14 cellular contexts compared by ENCODE assay signal in the genomic region with DNA sequence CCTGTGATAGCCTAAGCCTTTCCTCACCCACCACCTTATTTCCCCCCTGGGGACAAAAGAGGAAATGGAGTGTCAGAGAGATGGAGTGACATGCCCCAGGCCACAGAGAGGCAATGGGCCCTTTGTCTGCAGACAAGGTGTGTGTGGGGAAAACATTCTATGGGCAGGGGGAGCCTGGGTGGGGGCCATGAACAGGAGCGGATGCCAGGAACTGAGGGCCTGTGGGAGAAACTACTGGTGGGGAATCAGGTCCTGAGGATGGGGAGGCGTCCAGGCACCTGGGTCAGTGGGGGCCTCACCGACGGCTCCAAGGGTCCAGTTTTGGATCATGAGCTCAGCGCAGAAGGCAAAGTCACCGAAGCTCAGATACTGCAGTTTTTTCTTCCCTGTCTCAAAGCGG. TPM values are rescaled to one million over a fixed set of nuclear protein-coding genes. Genes with fewer than 3 reads are reported as not detected.
DNase-seq lines count a peak whose midpoint lies in the region; TF ChIP-seq lines count a peak whose summit lies in the region.
"Had no signal": no experiment of that assay in that cellular context is flagged by ENCODE, and none has a peak within 500 bp of the region (broad histone marks: within the 10 kb centered on the region; RNA-seq: fewer than 3 reads in every experiment).

No MANE protein-coding gene starts in this region.

- no peak for TF ChIP-seq POLR2A in spleen (IDR thresholded peaks at IDR 0.05)

- POLR2A ChIA-PET in CD4-positive, alpha-beta memory T cell (lab: Charles Lee; ENCODE audit: partially characterized antibody): interaction anchor here (0.7 to 17.4 kb wide), 17 partner anchors 12 to 175 kb away, joined by 3 to 435 read pairs (median 5); partner anchors contain the start of genes BANF1, C11orf68, CFL1 and DRAP1
- POLR2A ChIA-PET in OCI-LY7 (lab: Charles Lee): interaction anchor here (0.6 to 1.2 kb wide), 9 partner anchors 9 to 221 kb away, joined by 3 to 7 read pairs (median 3); partner anchors contain the start of gene MUS81

- TF ChIP-seq CTCF in OCI-LY7 (conservative IDR thresholded peaks at IDR 0.05; ENCODE audit: low read length): no peak
- TF ChIP-seq CTCF in endothelial cell (IDR thresholded peaks at IDR 0.05; ENCODE audit: unreplicated experiment): no peak
- TF ChIP-seq CTCF in spleen (IDR thresholded peaks at IDR 0.05 in 8 of 11, conservative IDR thresholded peaks at IDR 0.05 in 3 of 11): no peak

- no peak overlapping the region for H2AFZ ChIP-seq in OCI-LY7 (ENCODE audit: low read length)
- H2AFZ ChIP-seq: PC-9 had no signal

- H3K4me2 ChIP-seq in OCI-LY7 (ENCODE audit: low read length): peak overlapping the region; percentile 55
- H3K4me2 ChIP-seq: PC-9, SK-N-SH had no signal

- no peak for DNase-seq in CD4-positive, alpha-beta memory T cell
- DNase-seq in OCI-LY7 (ENCODE audit: low spot score) (no peak), endothelial cell (ENCODE audit: low spot score) (no peak), spleen (peak; percentile 69), SHP77 (lab: John Stamatoyannopoulos, UW) (no peak), NCI-H2196 (lab: John Stamatoyannopoulos, UW; ENCODE audit: unreplicated experiment) (no peak)
- DNase-seq in stimulated activated naive CD4-positive, alpha-beta T cell treated with Interleukin-2 at 50 U/mL for 16 hours (lab: John Stamatoyannopoulos, UW): no peak
- DNase-seq: NCI-H1436 treated with DMSO at 0.1 percent for 48 hours had no signal

- peaks cover 0 to 1% (median 0%) of the 10 kb centered on the region in 8 donors for H3K9me3 Mint-ChIP-seq in CD4-positive, alpha-beta memory T cell
- H3K9me3 Mint-ChIP-seq in endothelial cell (ENCODE audit: unreplicated experiment): no peaks in the 10 kb centered on the region

- H3K27ac ChIP-seq in CD4-positive, alpha-beta memory T cell (ENCODE audit: low read depth, low read length): no peak overlapping the region
- H3K27ac ChIP-seq in OCI-LY7 (ENCODE audit: low read depth, low read length, poor library complexity, severe bottlenecking) (no peak overlapping the region), spleen (peak overlapping the region in 4 of 8 donors; percentile 39 to 60 (median 49))
- H3K27ac ChIP-seq: PC-9, testis had no signal

- intact Hi-C loops in CD4-positive, alpha-beta memory T cell (cut with micrococcal nuclease): no loop called here
- intact Hi-C loops in OCI-LY7 (cut with micrococcal nuclease; ENCODE audit: unreplicated experiment): loop anchor here (5.0 kb wide), 1 partner anchor 247 kb away; no protein-coding TSS in a partner anchor
- intact Hi-C loops in spleen (cut with DNase I; ENCODE audit: low total_unique reads): loop anchor here (5.0 kb wide), 1 partner anchor 102 kb away; no protein-coding TSS in a partner anchor

- H3K4me1 ChIP-seq in CD4-positive, alpha-beta memory T cell (ENCODE audit: insufficient read depth, low read length): peaks cover 54% of the 10 kb centered on the region
- H3K4me1 ChIP-seq in OCI-LY7 (ENCODE audit: insufficient read depth, low read length, poor library complexity, severe bottlenecking): peaks cover 50% of the 10 kb centered on the region
- peaks cover 27 to 85% (median 53%) of the 10 kb centered on the region in 6 donors for H3K4me1 ChIP-seq in spleen

- no peak overlapping the region for H3K4me3 ChIP-seq in CD4-positive, alpha-beta memory T cell (ENCODE audit: low read length in 2 of 2)
- H3K4me3 ChIP-seq in OCI-LY7 (ENCODE audit: low read depth, low read length, poor library complexity, severe bottlenecking): no peak overlapping the region
- H3K4me3 ChIP-seq in spleen: no peak overlapping the region
- H3K4me3 ChIP-seq: MG63, PC-9, testis had no signal

- peaks cover 12% of the 10 kb centered on the region for H3K36me3 ChIP-seq in CD4-positive, alpha-beta memory T cell (ENCODE audit: insufficient read depth, low read length)
- H3K36me3 ChIP-seq in OCI-LY7 (ENCODE audit: insufficient read depth, low read length) (peaks cover 53% of the 10 kb centered on the region), spleen (peaks cover 0 to 63% (median 38%) of the 10 kb centered on the region in 6 donors)

- peak overlapping the region in 5 of 7 donors; percentile 60 to 92 (median 62) for H3K27ac Mint-ChIP-seq in CD4-positive, alpha-beta memory T cell
- H3K27ac Mint-ChIP-seq in endothelial cell (ENCODE audit: unreplicated experiment): no peak overlapping the region

- H3K79me2 ChIP-seq in OCI-LY7 (ENCODE audit: insufficient read depth, low read depth, low read length): peaks cover 16% of the 10 kb centered on the region; the same call in 1 of the 2 replicates

- H3K27me3 ChIP-seq in CD4-positive, alpha-beta memory T cell (ENCODE audit: insufficient read depth, low read length): no peaks in the 10 kb centered on the region
- H3K27me3 ChIP-seq in spleen (replicated peaks in 1 of 7): no peaks in the 10 kb centered on the region
- H3K27me3 ChIP-seq: MG63, testis had no signal

- no peaks in the 10 kb centered on the region for H3K9me3 ChIP-seq in CD4-positive, alpha-beta memory T cell (ENCODE audit: control insufficient read depth in 1 of 2, low read length in 2 of 2)
- H3K9me3 ChIP-seq in OCI-LY7 (ENCODE audit: low read length): no peaks in the 10 kb centered on the region
- no peaks in the 10 kb centered on the region for H3K9me3 ChIP-seq in spleen
- H3K9me3 ChIP-seq: MG63, SK-N-SH, testis had no signal

- no TSS peak for BruUV-seq in OCI-LY7 (replicated peaks; lab: Mats Ljungman, UMichigan)

- H3K4me1 Mint-ChIP-seq in CD4-positive, alpha-beta memory T cell: peaks cover 30 to 71% (median 47%) of the 10 kb centered on the region in 4 donors
- peaks cover 28% of the 10 kb centered on the region for H3K4me1 Mint-ChIP-seq in endothelial cell (ENCODE audit: unreplicated experiment)

- 89 to 98% (median 93%) methylated on average over 7 of the region's 7 CpGs for WGBS in spleen, 5 donors

- H4K20me1 ChIP-seq in OCI-LY7 (ENCODE audit: insufficient read depth, low read length): no peaks in the 10 kb centered on the region

- H3K4me3 Mint-ChIP-seq in CD4-positive, alpha-beta memory T cell: no peak overlapping the region
- peak overlapping the region; percentile 18 for H3K4me3 Mint-ChIP-seq in endothelial cell (ENCODE audit: unreplicated experiment)
- H3K4me3 Mint-ChIP-seq: activated CD8-positive, alpha-beta memory T cell treated with anti-CD3 and anti-CD28 coated beads, Interleukin-2, amount 10 ng/mL, durations not matched to agents 7 days and 5 days had no signal

- H3K9me2 ChIP-seq in OCI-LY7 (ENCODE audit: insufficient read depth, low read length): no peaks in the 10 kb centered on the region
- H3K9me2 ChIP-seq: SK-N-SH had no signal

- no peaks in the 10 kb centered on the region for H3K27me3 Mint-ChIP-seq in CD4-positive, alpha-beta memory T cell
- peaks cover 25% of the 10 kb centered on the region for H3K27me3 Mint-ChIP-seq in endothelial cell (ENCODE audit: unreplicated experiment)
- H3K27me3 Mint-ChIP-seq: activated CD8-positive, alpha-beta memory T cell treated with anti-CD3 and anti-CD28 coated beads, Interleukin-2, amount 10 ng/mL, durations not matched to agents 7 days and 5 days had no signal

- H3K36me3 Mint-ChIP-seq in CD4-positive, alpha-beta memory T cell: peaks cover 4 to 40% of the 10 kb centered on the region in 2 donors
- H3K36me3 Mint-ChIP-seq in endothelial cell (ENCODE audit: low read depth, unreplicated experiment): peaks cover 20% of the 10 kb centered on the region

- CTCF ChIA-PET in CD4-positive, alpha-beta memory T cell (lab: Charles Lee; ENCODE audit: partially characterized antibody): interaction anchor here (0.8 to 15.3 kb wide), 48 partner anchors 9 to 273 kb away, joined by 3 to 281 read pairs (median 7); partner anchors contain the start of genes AP5B1, BANF1, C11orf68 and CFL1
- CTCF ChIA-PET in OCI-LY7 (lab: Charles Lee; ENCODE audit: unreplicated experiment): interaction anchor here (0.6 kb wide), 1 partner anchor 9 kb away, joined by 3 read pairs; no protein-coding TSS in a partner anchor

RNA-seq across cellular contexts. Expression of gene FIBP, which starts 3.0 kb away (rescaled TPM):
- 10 to 100 TPM; 39.9 to 42.1 TPM for total RNA-seq in CD4-positive, alpha-beta memory T cell
- 10 to 100 TPM; 79.3 to 99.0 TPM for polyA plus RNA-seq in CD4-positive, alpha-beta memory T cell
- total RNA-seq in OCI-LY7 (2014; rRNA removed; shearing (Covaris generic)): 133 and 184 TPM in 2 replicates
- total RNA-seq in OCI-LY7 (2022): 89.4 and 97.3 TPM in 2 replicates
- total RNA-seq in endothelial cell (ENCODE audit: unreplicated experiment): 75.6 TPM
- total RNA-seq in spleen: 10 to 100 TPM; 52.3 to 79.0 (median 64.9) TPM
- polyA plus RNA-seq in spleen: 10 to 100 TPM; 61.9 to 66.3 (median 62.3) TPM

RNA-seq across cellular contexts. Expression of gene CCDC85B, which starts 5.2 kb away (rescaled TPM):
- 10 to 100 TPM; 22.9 to 24.9 TPM for total RNA-seq in CD4-positive, alpha-beta memory T cell
- 10 to 100 TPM; 60.0 to 68.3 TPM for polyA plus RNA-seq in CD4-positive, alpha-beta memory T cell
- total RNA-seq in OCI-LY7 (2014; rRNA removed; shearing (Covaris generic)): 72.7 and 76.7 TPM in 2 replicates
- 49.0 and 64.1 TPM in 2 replicates for total RNA-seq in OCI-LY7 (2022)
- total RNA-seq in endothelial cell (ENCODE audit: unreplicated experiment): 90.7 TPM
- total RNA-seq in spleen: 10 to 100 TPM; 38.7 to 61.7 (median 44.4) TPM
- 100 to 1,000 TPM in 1 of 3 donors, 10 to 100 TPM in 2; 53.9 to 131 (median 96.2) TPM for polyA plus RNA-seq in spleen

RNA-seq across cellular contexts. Expression of gene CTSW, which starts 5.6 kb away (rescaled TPM):
- total RNA-seq in CD4-positive, alpha-beta memory T cell: 10 to 100 TPM; 30.1 to 30.4 TPM
- 100 to 1,000 TPM in 1 of 2 donors, 10 to 100 TPM in 1; 80.9 to 107 TPM for polyA plus RNA-seq in CD4-positive, alpha-beta memory T cell
- total RNA-seq in OCI-LY7 (2014; rRNA removed; shearing (Covaris generic)): not detected in 2 replicates
- total RNA-seq in OCI-LY7 (2022) (not detected in 2 replicates), endothelial cell (ENCODE audit: unreplicated experiment) (not detected), spleen (10 to 100 TPM; 18.8 to 38.2 (median 29.5) TPM)
- 10 to 100 TPM in 2 of 3 donors, 1 to 10 TPM in 1; 5.6 to 13.2 (median 10.8) TPM for polyA plus RNA-seq in spleen
- total RNA-seq: HepG2, PC-9 had no signal

RNA-seq across cellular contexts. Expression of gene EFEMP2, which starts 12.6 kb away (rescaled TPM):
- total RNA-seq in CD4-positive, alpha-beta memory T cell: 1 to 10 TPM; 6.0 to 8.3 TPM
- polyA plus RNA-seq in CD4-positive, alpha-beta memory T cell: under 1 TPM; 0.40 to 0.55 TPM
- total RNA-seq in OCI-LY7 (2014; rRNA removed; shearing (Covaris generic)): 6.1 and 7.2 TPM in 2 replicates
- total RNA-seq in OCI-LY7 (2022): 7.6 and 8.9 TPM in 2 replicates
- total RNA-seq in endothelial cell (ENCODE audit: unreplicated experiment): 248 TPM
- 10 to 100 TPM; 21.0 to 53.5 (median 38.4) TPM for total RNA-seq in spleen
- 10 to 100 TPM; 22.5 to 39.1 (median 31.4) TPM for polyA plus RNA-seq in spleen

RNA-seq across cellular contexts. Expression of gene FOSL1, which starts 15.0 kb away (rescaled TPM):
- under 1 TPM; 0.39 to 0.79 TPM for total RNA-seq in CD4-positive, alpha-beta memory T cell
- polyA plus RNA-seq in CD4-positive, alpha-beta memory T cell: under 1 TPM in 1 of 2 donors, not detected in 1; 0.81 TPM
- total RNA-seq in OCI-LY7 (2014; rRNA removed; shearing (Covaris generic)): 0.88 TPM in 1 of 2 replicates, not detected in the other
- total RNA-seq in OCI-LY7 (2022) (0.52 TPM in 1 of 2 replicates, not detected in the other), endothelial cell (ENCODE audit: unreplicated experiment) (1.3 TPM), spleen (1 to 10 TPM in 6 of 7 donors, under 1 TPM in 1; 0.42 to 5.4 (median 1.6) TPM)
- 1 to 10 TPM in 2 of 3 donors, under 1 TPM in 1; 0.59 to 1.2 (median 1.2) TPM for polyA plus RNA-seq in spleen

Comparison
In these comparisons a context has a peak if more than half of its experiments do, and no peak if none do; other contexts are left out.
1. RNA of gene CTSW, which starts 5.6 kb away (total RNA-seq): 30.1 to 30.4 TPM in CD4-positive, alpha-beta memory T cell and 18.8 to 38.2 TPM in spleen; not detected in endothelial cell (single experiment) and not detected in OCI-LY7; every median in the first group is over 10 times any median in the second.